In genomic region chr7:66683770-66684123, GRCh38 we compare ENCODE assay signal across 1 cellular context.
TF ChIP-seq lines count a peak whose summit lies in the region.

No MANE protein-coding gene starts in this region.

TF ChIP-seq in IMR-90, 13 proteins besides CTCF, POLR2A, EP300 and RAD21:
- TF ChIP-seq BHLHE40 (IDR thresholded peaks at IDR 0.05; ENCODE audit: low read depth, low read length) (no peak), RFX5 (IDR thresholded peaks at IDR 0.05; ENCODE audit: low read depth, low read length) (no peak), FOS (IDR thresholded peaks at IDR 0.05; ENCODE audit: low read depth, low read length) (no peak), SMC3 (IDR thresholded peaks at IDR 0.05; ENCODE audit: low read depth, low read length) (no peak), RCOR1 (IDR thresholded peaks at IDR 0.05; ENCODE audit: insufficient replicate concordance, low read length) (no peak), CHD1 (IDR thresholded peaks at IDR 0.05; ENCODE audit: low read depth, low read length) (no peak), MAZ (IDR thresholded peaks at IDR 0.05; ENCODE audit: borderline replicate concordance, low read depth, low read length) (no peak)
